10 cellular contexts compared by ENCODE assay signal in the genomic region with DNA sequence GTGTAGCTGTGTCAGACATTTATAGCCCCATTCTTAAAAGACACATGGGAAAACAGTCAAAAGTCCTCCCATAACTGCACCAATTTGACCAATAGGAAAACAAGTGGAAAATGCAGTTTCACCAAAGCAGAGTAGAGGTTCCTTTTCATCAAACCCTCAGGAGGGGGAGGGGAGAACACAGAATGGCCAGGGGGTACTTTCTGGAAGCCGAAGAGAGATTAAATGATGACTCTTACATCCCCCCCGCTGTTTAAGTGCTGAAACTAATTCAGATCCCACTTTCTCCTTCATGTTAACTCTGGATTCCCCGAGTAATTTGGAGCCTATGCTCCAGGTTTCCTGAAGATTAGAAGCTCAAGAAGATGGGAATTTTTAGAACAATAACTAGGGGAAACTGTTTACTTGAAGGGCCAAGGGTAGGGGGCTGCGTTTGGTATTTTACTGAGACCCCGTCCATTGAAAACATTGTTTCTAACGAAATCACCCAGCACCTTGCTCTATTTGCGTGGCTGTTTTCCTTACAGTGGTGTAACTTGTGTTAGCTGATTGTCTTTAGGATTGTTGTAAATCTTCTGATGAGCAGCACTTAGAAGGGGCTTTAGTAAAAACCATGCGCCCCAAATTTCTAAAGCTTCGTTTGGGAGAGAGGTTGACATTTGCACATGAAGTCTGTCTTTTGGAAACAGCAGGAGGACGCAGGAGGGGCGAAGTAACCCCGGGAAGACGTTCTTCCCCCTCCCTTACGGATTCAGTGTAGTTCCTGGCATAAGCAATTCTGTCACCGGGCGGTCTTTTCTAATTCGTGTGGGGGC. TPM values are rescaled to one million over a fixed set of nuclear protein-coding genes. Genes with fewer than 3 reads are reported as not detected.
DNase-seq lines count a peak whose midpoint lies in the region; ATAC-seq and TF ChIP-seq lines count a peak whose summit lies in the region.
"Had no signal": no experiment of that assay in that cellular context is flagged by ENCODE, and none has a peak within 500 bp of the region (broad histone marks: within the 10 kb centered on the region; RNA-seq: fewer than 3 reads in every experiment).

No MANE protein-coding gene starts in this region.

- peaks cover 2% of the 10 kb centered on the region for H3K36me3 Mint-ChIP-seq in activated T-cell treated with anti-CD3 and anti-CD28 coated beads, Interleukin-2, amount 50 U/mL, for 4 hours (ENCODE audit: insufficient read depth)
- peaks cover 11% of the 10 kb centered on the region for H3K36me3 Mint-ChIP-seq in activated CD8-positive, alpha-beta T cell treated with anti-CD3 and anti-CD28 coated beads for 36 hours (ENCODE audit: low read depth)
- H3K36me3 Mint-ChIP-seq in glutamatergic neuron (ENCODE audit: unreplicated experiment), result no peaks in the 10 kb centered on the region

- ATAC-seq in activated T-cell treated with anti-CD3 and anti-CD28 coated beads, Interleukin-2, amount 50 U/mL, for 4 hours, result no peak
- ATAC-seq in activated CD8-positive, alpha-beta T cell treated with anti-CD3 and anti-CD28 coated beads for 36 hours, result no peak
- no peak for ATAC-seq in HG02852 (IDR thresholded peaks at IDR 0.05; ENCODE audit: unreplicated experiment)
- ATAC-seq: left lung had no signal

- CTCF ChIA-PET in activated CD8-positive, alpha-beta T cell treated with anti-CD3 and anti-CD28 coated beads for 36 hours (lab: Charles Lee), result interaction anchor here (1.2 to 7.0 kb wide), 3 partner anchors 13 to 140 kb away, joined by 3 to 33 read pairs (median 5); no protein-coding TSS in a partner anchor
- CTCF ChIA-PET in RWPE1 (lab: Yijun Ruan, JAX), result no interaction called here

- no peaks in the 10 kb centered on the region for H3K9me3 ChIP-seq in suprapubic skin
- H3K9me3 ChIP-seq: left lung had no signal

- peaks cover 48% of the 10 kb centered on the region for H3K4me1 Mint-ChIP-seq in activated T-cell treated with anti-CD3 and anti-CD28 coated beads, Interleukin-2, amount 50 U/mL, for 4 hours (ENCODE audit: low read depth)
- peaks cover 35% of the 10 kb centered on the region for H3K4me1 Mint-ChIP-seq in activated CD8-positive, alpha-beta T cell treated with anti-CD3 and anti-CD28 coated beads for 36 hours (ENCODE audit: low read depth)
- H3K4me1 Mint-ChIP-seq in glutamatergic neuron (ENCODE audit: low read depth, unreplicated experiment), result peaks cover 25% of the 10 kb centered on the region

- H3K36me3 ChIP-seq in suprapubic skin, result no peaks in the 10 kb centered on the region
- H3K36me3 ChIP-seq: left lung had no signal

- no peak for DNase-seq in activated T-cell treated with anti-CD3 and anti-CD28 coated beads, Interleukin-2, amount 50 U/mL, for 4 hours
- DNase-seq in activated T-cell treated with anti-CD3 and anti-CD28 coated beads for 4 hours (no peak), glutamatergic neuron (no peak), suprapubic skin (ENCODE audit: low spot score in 2 of 2) (no peak), RWPE1 (ENCODE audit: low spot score) (no peak), NCI-H1105 (lab: John Stamatoyannopoulos, UW) (no peak)
- peak; percentile 34 for DNase-seq in activated CD8-positive, alpha-beta T cell treated with anti-CD3 and anti-CD28 coated beads for 36 hours

- H3K4me3 Mint-ChIP-seq in activated T-cell treated with anti-CD3 and anti-CD28 coated beads, Interleukin-2, amount 50 U/mL, for 4 hours, result peak overlapping the region; percentile 86
- peak overlapping the region; percentile 96 for H3K4me3 Mint-ChIP-seq in activated CD8-positive, alpha-beta T cell treated with anti-CD3 and anti-CD28 coated beads for 36 hours
- peak overlapping the region; percentile 72 for H3K4me3 Mint-ChIP-seq in glutamatergic neuron (ENCODE audit: unreplicated experiment)

- H3K27me3 Mint-ChIP-seq in activated T-cell treated with anti-CD3 and anti-CD28 coated beads, Interleukin-2, amount 50 U/mL, for 4 hours (ENCODE audit: low read depth), result peaks cover 18% of the 10 kb centered on the region
- H3K27me3 Mint-ChIP-seq in activated CD8-positive, alpha-beta T cell treated with anti-CD3 and anti-CD28 coated beads for 36 hours, result peaks cover 9% of the 10 kb centered on the region
- peaks cover 42% of the 10 kb centered on the region for H3K27me3 Mint-ChIP-seq in glutamatergic neuron (ENCODE audit: unreplicated experiment)

- H3K9me3 Mint-ChIP-seq in activated T-cell treated with anti-CD3 and anti-CD28 coated beads, Interleukin-2, amount 50 U/mL, for 4 hours, result no peaks in the 10 kb centered on the region
- H3K9me3 Mint-ChIP-seq in activated CD8-positive, alpha-beta T cell treated with anti-CD3 and anti-CD28 coated beads for 36 hours, result no peaks in the 10 kb centered on the region
- H3K9me3 Mint-ChIP-seq in glutamatergic neuron (ENCODE audit: unreplicated experiment), result peaks cover 17% of the 10 kb centered on the region

- no peak for TF ChIP-seq CTCF in activated CD8-positive, alpha-beta T cell treated with anti-CD3 and anti-CD28 coated beads for 36 hours (IDR thresholded peaks at IDR 0.05)
- TF ChIP-seq CTCF in glutamatergic neuron (IDR thresholded peaks at IDR 0.05; ENCODE audit: partially characterized antibody, unreplicated experiment) (no peak), suprapubic skin (IDR thresholded peaks at IDR 0.05) (no peak), RWPE1 (conservative IDR thresholded peaks at IDR 0.05; ENCODE audit: low read depth) (no peak)

- H3K27ac ChIP-seq in suprapubic skin (no peak overlapping the region), RWPE1 (no peak overlapping the region)
- H3K27ac ChIP-seq: HL-60, left lung had no signal

- H3K4me3 ChIP-seq in suprapubic skin, result peak overlapping the region; percentile 65
- H3K4me3 ChIP-seq: left lung had no signal

- intact Hi-C loops in activated CD8-positive, alpha-beta T cell treated with anti-CD3 and anti-CD28 coated beads for 36 hours (cut with micrococcal nuclease), result loop anchor here (10.0 kb wide), 2 partner anchors 184 to 314 kb away; no protein-coding TSS in a partner anchor

- no peak for TF ChIP-seq EP300 in suprapubic skin (IDR thresholded peaks at IDR 0.05)

- peaks cover 78% of the 10 kb centered on the region for H3K27me3 ChIP-seq in suprapubic skin

- POLR2A ChIA-PET in activated CD8-positive, alpha-beta T cell treated with anti-CD3 and anti-CD28 coated beads for 36 hours (lab: Charles Lee), result interaction anchor here (0.7 to 2.5 kb wide), 12 partner anchors 11 to 156 kb away, joined by 3 to 7 read pairs (median 3); no protein-coding TSS in a partner anchor
- POLR2A ChIA-PET in RWPE1 (lab: Yijun Ruan, JAX; ENCODE audit: low non-redundant PET), result no interaction called here

- TF ChIP-seq POLR2A in suprapubic skin (IDR thresholded peaks at IDR 0.05), result no peak

- peak overlapping the region; percentile 89 for H3K27ac Mint-ChIP-seq in activated CD8-positive, alpha-beta T cell treated with anti-CD3 and anti-CD28 coated beads for 36 hours
- no peak overlapping the region for H3K27ac Mint-ChIP-seq in glutamatergic neuron (ENCODE audit: unreplicated experiment)

- peaks cover 43% of the 10 kb centered on the region for H3K4me1 ChIP-seq in suprapubic skin

- 39% methylated on average over 17 of the region's 17 CpGs for WGBS in suprapubic skin

RNA-seq across cellular contexts. Expression of a gene that starts 2.2 kb away (rescaled TPM):
- total RNA-seq in activated T-cell treated with anti-CD3 and anti-CD28 coated beads, Interleukin-2, amount 50 U/mL, for 4 hours, result 100 to 1,000 TPM; 140 to 165 (median 148) TPM
- 100 to 1,000 TPM; 178 to 182 TPM for total RNA-seq in activated CD8-positive, alpha-beta T cell treated with anti-CD3 and anti-CD28 coated beads for 36 hours
- total RNA-seq in glutamatergic neuron (ENCODE audit: unreplicated experiment) (0.98 TPM), suprapubic skin (10 to 100 TPM in 2 of 4 donors, 1 to 10 TPM in 2; 7.2 to 23.4 (median 14.5) TPM)

Comparison
In these comparisons a context has a peak if more than half of its experiments do, and no peak if none do; other contexts are left out.
1. RNA of a gene that starts 2.2 kb away (total RNA-seq): 178 to 182 TPM in activated CD8-positive, alpha-beta T cell treated with anti-CD3 and anti-CD28 coated beads for 36 hours and 140 to 165 TPM in activated T-cell treated with anti-CD3 and anti-CD28 coated beads, Interleukin-2, amount 50 U/mL, for 4 hours; 7.2 to 23.4 TPM in suprapubic skin and 0.98 TPM in glutamatergic neuron (single experiment); every median in the first group is over 4 times any median in the second.
2. Peak in every context shown above with its lines, with median percentiles within 50 percentile points of each other: H3K4me3 Mint-ChIP-seq.